2 cellular contexts compared by ENCODE assay signal in the genomic region with DNA sequence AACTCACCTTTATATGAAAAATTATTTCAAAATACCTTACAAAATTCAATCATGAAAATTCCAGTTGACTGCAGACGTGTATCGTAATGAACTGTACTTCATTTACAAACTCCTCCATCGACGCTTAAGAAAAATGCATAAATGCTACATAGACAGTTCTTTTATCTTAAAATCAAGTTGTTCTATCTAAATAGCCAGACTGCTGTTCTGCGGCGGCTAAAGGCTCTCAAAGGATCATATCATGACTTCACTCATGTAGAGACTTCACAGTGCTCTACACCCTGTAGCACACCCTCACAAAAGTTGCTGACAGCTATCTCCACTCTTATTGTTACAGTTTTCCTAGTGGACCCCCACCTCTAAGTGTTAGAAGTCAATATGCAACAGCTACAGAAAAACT.
A peak's percentile ranks its signal among the peaks of the same experiment; 100 is the strongest.
TF ChIP-seq lines count a peak whose summit lies in the region.

No MANE protein-coding gene starts in this region.

TF ChIP-seq in HepG2, 621 proteins besides CTCF, POLR2A, EP300 and RAD21:
- TF ChIP-seq ZNF589 (CRISPR knock-in tag; conservative IDR thresholded peaks at IDR 0.05) (no peak), MAFK (conservative IDR thresholded peaks at IDR 0.05 in 1 of 2, IDR thresholded peaks at IDR 0.05 in 1 of 2; ENCODE audit: low read length in 2 of 2) (peak; percentile 39 to 52; a peak in 3 of 4 replicates), KDM6A (CRISPR knock-in tag; IDR thresholded peaks at IDR 0.05; ENCODE audit: low read depth) (no peak)

TF ChIP-seq in WTC11, 78 proteins besides CTCF, POLR2A, EP300 and RAD21:
- TF ChIP-seq NFATC4 (CRISPR knock-in tag; IDR thresholded peaks at IDR 0.05) = no peak
- TF ChIP-seq, protein P1, sequence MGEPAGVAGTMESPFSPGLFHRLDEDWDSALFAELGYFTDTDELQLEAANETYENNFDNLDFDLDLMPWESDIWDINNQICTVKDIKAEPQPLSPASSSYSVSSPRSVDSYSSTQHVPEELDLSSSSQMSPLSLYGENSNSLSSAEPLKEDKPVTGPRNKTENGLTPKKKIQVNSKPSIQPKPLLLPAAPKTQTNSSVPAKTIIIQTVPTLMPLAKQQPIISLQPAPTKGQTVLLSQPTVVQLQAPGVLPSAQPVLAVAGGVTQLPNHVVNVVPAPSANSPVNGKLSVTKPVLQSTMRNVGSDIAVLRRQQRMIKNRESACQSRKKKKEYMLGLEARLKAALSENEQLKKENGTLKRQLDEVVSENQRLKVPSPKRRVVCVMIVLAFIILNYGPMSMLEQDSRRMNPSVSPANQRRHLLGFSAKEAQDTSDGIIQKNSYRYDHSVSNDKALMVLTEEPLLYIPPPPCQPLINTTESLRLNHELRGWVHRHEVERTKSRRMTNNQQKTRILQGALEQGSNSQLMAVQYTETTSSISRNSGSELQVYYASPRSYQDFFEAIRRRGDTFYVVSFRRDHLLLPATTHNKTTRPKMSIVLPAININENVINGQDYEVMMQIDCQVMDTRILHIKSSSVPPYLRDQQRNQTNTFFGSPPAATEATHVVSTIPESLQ (CRISPR knock-in tag; IDR thresholded peaks at IDR 0.05) = no peak
- TF ChIP-seq, protein P2, sequence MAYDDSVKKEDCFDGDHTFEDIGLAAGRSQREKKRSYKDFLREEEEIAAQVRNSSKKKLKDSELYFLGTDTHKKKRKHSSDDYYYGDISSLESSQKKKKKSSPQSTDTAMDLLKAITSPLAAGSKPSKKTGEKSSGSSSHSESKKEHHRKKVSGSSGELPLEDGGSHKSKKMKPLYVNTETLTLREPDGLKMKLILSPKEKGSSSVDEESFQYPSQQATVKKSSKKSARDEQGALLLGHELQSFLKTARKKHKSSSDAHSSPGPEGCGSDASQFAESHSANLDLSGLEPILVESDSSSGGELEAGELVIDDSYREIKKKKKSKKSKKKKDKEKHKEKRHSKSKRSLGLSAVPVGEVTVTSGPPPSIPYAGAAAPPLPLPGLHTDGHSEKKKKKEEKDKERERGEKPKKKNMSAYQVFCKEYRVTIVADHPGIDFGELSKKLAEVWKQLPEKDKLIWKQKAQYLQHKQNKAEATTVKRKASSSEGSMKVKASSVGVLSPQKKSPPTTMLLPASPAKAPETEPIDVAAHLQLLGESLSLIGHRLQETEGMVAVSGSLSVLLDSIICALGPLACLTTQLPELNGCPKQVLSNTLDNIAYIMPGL (CRISPR knock-in tag; IDR thresholded peaks at IDR 0.05) = no peak
- TF ChIP-seq, protein P3, sequence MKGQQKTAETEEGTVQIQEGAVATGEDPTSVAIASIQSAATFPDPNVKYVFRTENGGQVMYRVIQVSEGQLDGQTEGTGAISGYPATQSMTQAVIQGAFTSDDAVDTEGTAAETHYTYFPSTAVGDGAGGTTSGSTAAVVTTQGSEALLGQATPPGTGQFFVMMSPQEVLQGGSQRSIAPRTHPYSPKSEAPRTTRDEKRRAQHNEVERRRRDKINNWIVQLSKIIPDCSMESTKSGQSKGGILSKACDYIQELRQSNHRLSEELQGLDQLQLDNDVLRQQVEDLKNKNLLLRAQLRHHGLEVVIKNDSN (CRISPR knock-in tag; IDR thresholded peaks at IDR 0.05) = no peak
- TF ChIP-seq NFYB (CRISPR knock-in tag; conservative IDR thresholded peaks at IDR 0.05; ENCODE audit: low read depth) = no peak
- TF ChIP-seq NR2C2 (CRISPR knock-in tag; IDR thresholded peaks at IDR 0.05) = no peak
- TF ChIP-seq ZNF263 (CRISPR knock-in tag; IDR thresholded peaks at IDR 0.05; ENCODE audit: low read depth) = no peak
- TF ChIP-seq, protein P4, sequence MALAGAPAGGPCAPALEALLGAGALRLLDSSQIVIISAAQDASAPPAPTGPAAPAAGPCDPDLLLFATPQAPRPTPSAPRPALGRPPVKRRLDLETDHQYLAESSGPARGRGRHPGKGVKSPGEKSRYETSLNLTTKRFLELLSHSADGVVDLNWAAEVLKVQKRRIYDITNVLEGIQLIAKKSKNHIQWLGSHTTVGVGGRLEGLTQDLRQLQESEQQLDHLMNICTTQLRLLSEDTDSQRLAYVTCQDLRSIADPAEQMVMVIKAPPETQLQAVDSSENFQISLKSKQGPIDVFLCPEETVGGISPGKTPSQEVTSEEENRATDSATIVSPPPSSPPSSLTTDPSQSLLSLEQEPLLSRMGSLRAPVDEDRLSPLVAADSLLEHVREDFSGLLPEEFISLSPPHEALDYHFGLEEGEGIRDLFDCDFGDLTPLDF (CRISPR knock-in tag; IDR thresholded peaks at IDR 0.05) = no peak
- TF ChIP-seq NR3C1 (CRISPR knock-in tag; conservative IDR thresholded peaks at IDR 0.05; ENCODE audit: low read depth) = no peak
- TF ChIP-seq SMAD3 (CRISPR knock-in tag; IDR thresholded peaks at IDR 0.05; ENCODE audit: borderline replicate concordance) = no peak
- no peak for TF ChIP-seq ZNF671 (CRISPR knock-in tag; IDR thresholded peaks at IDR 0.05)
